In the genomic region with DNA sequence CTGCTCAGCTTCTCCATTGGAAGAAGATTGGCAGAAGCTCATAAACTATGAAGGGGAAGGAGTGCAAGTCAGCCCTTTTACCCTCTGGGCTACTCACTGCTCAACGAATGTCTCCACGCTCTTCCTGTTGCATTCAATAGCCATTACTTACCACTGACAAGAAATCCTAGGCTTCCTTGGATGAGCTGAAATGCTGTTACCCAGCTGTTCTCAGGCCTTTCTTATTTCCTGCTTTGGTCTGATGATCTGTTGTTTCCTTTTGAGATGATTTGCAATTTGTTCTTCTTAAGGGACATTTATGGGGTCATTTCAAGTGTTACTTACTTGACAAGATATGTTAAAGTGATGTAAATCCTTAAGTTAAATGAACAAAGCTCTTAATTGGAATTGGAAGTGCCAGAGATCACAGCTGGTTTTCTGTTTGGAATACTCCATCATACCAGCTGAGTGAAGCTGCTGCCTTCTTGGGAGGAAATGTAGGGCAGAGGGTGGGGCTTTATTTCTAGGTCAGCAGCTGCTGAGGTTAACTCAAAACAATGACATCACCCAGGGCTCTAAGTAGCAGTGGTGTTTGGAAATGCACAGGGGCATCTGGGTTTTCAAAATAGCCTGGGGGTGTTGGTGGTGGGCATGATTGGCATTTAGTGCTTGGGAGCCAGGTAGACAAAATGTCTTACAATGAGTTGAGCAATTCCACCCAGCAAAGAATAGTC, we compare ENCODE assay signal across 8 cellular contexts.
A peak's percentile ranks its signal among the peaks of the same experiment; 100 is the strongest.
DNase-seq lines count a peak whose midpoint lies in the region; ATAC-seq and TF ChIP-seq lines count a peak whose summit lies in the region.

No MANE protein-coding gene starts in this region.

- H3K4me1 ChIP-seq in upper lobe of right lung: peaks cover 15% of the 10 kb centered on the region

- peak overlapping the region; percentile 55 for H3K27ac ChIP-seq in upper lobe of right lung

- in situ Hi-C loops in G401 (cut with HindIII; ENCODE audit: low sequenced_read_pairs): no loop called here

- ATAC-seq in upper lobe of right lung (peak; percentile 86), HG02973 (IDR thresholded peaks at IDR 0.05; ENCODE audit: unreplicated experiment) (no peak), HG03565 (IDR thresholded peaks at IDR 0.05; ENCODE audit: unreplicated experiment) (no peak)

- intact Hi-C loops in upper lobe of right lung (cut with DNase I): loop anchor here (5.0 kb wide), 1 partner anchor 298 kb away; no protein-coding TSS in a partner anchor

- H3K4me3 ChIP-seq in upper lobe of right lung: no peak overlapping the region

- no peaks in the 10 kb centered on the region for H3K36me3 ChIP-seq in upper lobe of right lung

- no peaks in the 10 kb centered on the region for H3K27me3 ChIP-seq in upper lobe of right lung

- DNase-seq in activated gamma-delta T cell treated with Interleukin-2 at 50 U/mL for 16 hours: peak; percentile 46
- no peak for DNase-seq in activated gamma-delta T cell (lab: John Stamatoyannopoulos, UW)
- peak; percentile 4 for DNase-seq in amniotic stem cell (lab: John Stamatoyannopoulos, UW)
- peak; percentile 73 for DNase-seq in left kidney (ENCODE audit: low read depth, low spot score)
- DNase-seq in upper lobe of right lung: no peak
- DNase-seq in G401 (ENCODE audit: low spot score): no peak

- no peaks in the 10 kb centered on the region for H3K9me3 ChIP-seq in upper lobe of right lung

- no peak for TF ChIP-seq CTCF in upper lobe of right lung (IDR thresholded peaks at IDR 0.05)

Comparison
In these comparisons a context has a peak if more than half of its experiments do, and no peak if none do; other contexts are left out.
1. DNase-seq: peak in activated gamma-delta T cell treated with Interleukin-2 at 50 U/mL for 16 hours (single experiment), amniotic stem cell (single experiment) and left kidney (single experiment); none in activated gamma-delta T cell (single experiment), upper lobe of right lung (single experiment) and G401 (single experiment).